In the genomic region with DNA sequence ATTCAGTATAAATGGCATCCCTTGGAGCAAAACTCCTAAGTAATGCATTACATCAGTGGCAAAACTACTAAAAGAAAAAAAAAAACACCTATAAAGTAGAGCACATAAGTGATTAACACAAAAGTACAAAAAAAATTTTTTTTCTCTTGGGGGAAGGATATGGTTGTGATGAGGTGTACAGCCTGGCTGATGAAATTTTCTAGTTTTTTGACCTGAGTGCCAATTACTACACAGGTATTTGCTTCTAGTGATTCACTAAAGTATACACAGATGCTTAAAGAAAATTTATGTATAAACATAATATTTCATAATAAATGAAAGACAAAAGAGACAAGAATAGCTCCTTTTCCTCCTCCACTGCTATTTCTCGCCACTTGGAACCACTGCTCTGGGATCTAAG, we compare ENCODE assay signal across 17 cellular contexts.
DNase-seq lines count a peak whose midpoint lies in the region; ATAC-seq and TF ChIP-seq lines count a peak whose summit lies in the region.
"Had no signal": no experiment of that assay in that cellular context is flagged by ENCODE, and none has a peak within 500 bp of the region (broad histone marks: within the 10 kb centered on the region; RNA-seq: fewer than 3 reads in every experiment).

No MANE protein-coding gene starts in this region.

- 86 to 88% methylated on average over 1 of the region's 1 CpG for WGBS in body of pancreas, 2 donors

- no peaks in the 10 kb centered on the region for H3K27me3 Mint-ChIP-seq in stimulated activated naive CD8-positive, alpha-beta T cell treated with anti-CD3 and anti-CD28 coated beads, Interleukin-15, Interleukin-2, amounts not matched to agents 100 ng/mL and 50 ng/mL, for 24 hours
- no peaks in the 10 kb centered on the region for H3K27me3 Mint-ChIP-seq in stimulated activated naive CD8-positive, alpha-beta T cell treated with anti-CD3 and anti-CD28 coated beads, Interleukin-15, amount 100 ng/mL, for 72 hours
- H3K27me3 Mint-ChIP-seq in activated CD8-positive, alpha-beta T cell treated with anti-CD3 and anti-CD28 coated beads for 36 hours, result no peaks in the 10 kb centered on the region
- no peaks in the 10 kb centered on the region for H3K27me3 Mint-ChIP-seq in naive B cell

- no peaks in the 10 kb centered on the region for H3K9me3 ChIP-seq in body of pancreas
- H3K9me3 ChIP-seq in colonic mucosa, result no peaks in the 10 kb centered on the region
- H3K9me3 ChIP-seq: MG63 had no signal

- DNase-seq in stimulated activated naive CD8-positive, alpha-beta T cell treated with anti-CD3 and anti-CD28 coated beads, Interleukin-15, amount 100 ng/mL, for 72 hours, result no peak
- no peak for DNase-seq in activated CD8-positive, alpha-beta T cell treated with anti-CD3 and anti-CD28 coated beads for 36 hours
- DNase-seq in naive B cell (no peak), body of pancreas (no peak), middle frontal gyrus (ENCODE audit: extremely low spot score, low spot score) (no peak), colonic mucosa (no peak)
- DNase-seq: COR-L47; EL; MG63; NCI-H1092 treated with DMSO at 0.1 percent for 48 hours; NCI-H2081 treated with DMSO at 0.1 percent for 48 hours; NCI-H526 treated with DMSO at 0.1 percent for 48 hours; NK-92 treated with Interleukin-12 subunit alpha and Interleukin-12 subunit beta, amount 100 ng/mL, for 24 hours; RPMI8226 had no signal

- POLR2A ChIA-PET in activated CD8-positive, alpha-beta T cell treated with anti-CD3 and anti-CD28 coated beads for 36 hours (lab: Charles Lee), result no interaction called here

- peaks cover 22% of the 10 kb centered on the region for H3K36me3 Mint-ChIP-seq in stimulated activated naive CD8-positive, alpha-beta T cell treated with anti-CD3 and anti-CD28 coated beads, Interleukin-15, Interleukin-2, amounts not matched to agents 100 ng/mL and 50 ng/mL, for 24 hours (ENCODE audit: low read depth)
- peaks cover 6% of the 10 kb centered on the region for H3K36me3 Mint-ChIP-seq in activated CD8-positive, alpha-beta T cell treated with anti-CD3 and anti-CD28 coated beads for 36 hours (ENCODE audit: low read depth)
- H3K36me3 Mint-ChIP-seq in naive B cell, result peaks cover 0 to 12% of the 10 kb centered on the region in 2 donors

- peaks cover 20% of the 10 kb centered on the region for H3K4me1 Mint-ChIP-seq in stimulated activated naive CD8-positive, alpha-beta T cell treated with anti-CD3 and anti-CD28 coated beads, Interleukin-15, Interleukin-2, amounts not matched to agents 100 ng/mL and 50 ng/mL, for 24 hours (ENCODE audit: low read depth)
- H3K4me1 Mint-ChIP-seq in stimulated activated naive CD8-positive, alpha-beta T cell treated with anti-CD3 and anti-CD28 coated beads, Interleukin-15, amount 100 ng/mL, for 72 hours, result peaks cover 14% of the 10 kb centered on the region
- H3K4me1 Mint-ChIP-seq in activated CD8-positive, alpha-beta T cell treated with anti-CD3 and anti-CD28 coated beads for 36 hours (ENCODE audit: low read depth), result peaks cover 20% of the 10 kb centered on the region
- H3K4me1 Mint-ChIP-seq in naive B cell, result peaks cover 21 to 47% (median 40%) of the 10 kb centered on the region in 3 donors

- H3K27ac ChIP-seq in body of pancreas (no peak overlapping the region), colonic mucosa (no peak overlapping the region)
- H3K27ac ChIP-seq: C4-2B had no signal

- H3K27me3 ChIP-seq in body of pancreas, result no peaks in the 10 kb centered on the region
- no peaks in the 10 kb centered on the region for H3K27me3 ChIP-seq in colonic mucosa
- H3K27me3 ChIP-seq: MG63 had no signal

- CTCF ChIA-PET in activated CD8-positive, alpha-beta T cell treated with anti-CD3 and anti-CD28 coated beads for 36 hours (lab: Charles Lee), result interaction anchor here (1.0 to 1.5 kb wide), 5 partner anchors 16 to 196 kb away, joined by 3 to 4 read pairs (median 3); no protein-coding TSS in a partner anchor

- intact Hi-C loops in activated CD8-positive, alpha-beta T cell treated with anti-CD3 and anti-CD28 coated beads for 36 hours (cut with micrococcal nuclease), result no loop called here
- intact Hi-C loops in body of pancreas (cut with DNase I), result no loop called here
- intact Hi-C loops in colonic mucosa (cut with DNase I), result no loop called here

- no peak overlapping the region for H3K9ac ChIP-seq in colonic mucosa (ENCODE audit: low read depth in 2 of 2, low read length in 2 of 2)

- H3K4me3 ChIP-seq in body of pancreas (no peak overlapping the region), colonic mucosa (no peak overlapping the region)
- H3K4me3 ChIP-seq: MG63 had no signal

- TF ChIP-seq CTCF in activated CD8-positive, alpha-beta T cell treated with anti-CD3 and anti-CD28 coated beads for 36 hours (IDR thresholded peaks at IDR 0.05), result no peak
- TF ChIP-seq CTCF in body of pancreas (IDR thresholded peaks at IDR 0.05) (no peak), colonic mucosa (IDR thresholded peaks at IDR 0.05) (no peak)

- H3K9me3 Mint-ChIP-seq in stimulated activated naive CD8-positive, alpha-beta T cell treated with anti-CD3 and anti-CD28 coated beads, Interleukin-15, Interleukin-2, amounts not matched to agents 100 ng/mL and 50 ng/mL, for 24 hours, result no peaks in the 10 kb centered on the region
- no peaks in the 10 kb centered on the region for H3K9me3 Mint-ChIP-seq in stimulated activated naive CD8-positive, alpha-beta T cell treated with anti-CD3 and anti-CD28 coated beads, Interleukin-15, amount 100 ng/mL, for 72 hours
- H3K9me3 Mint-ChIP-seq in activated CD8-positive, alpha-beta T cell treated with anti-CD3 and anti-CD28 coated beads for 36 hours, result no peaks in the 10 kb centered on the region
- no peaks in the 10 kb centered on the region for H3K9me3 Mint-ChIP-seq in naive B cell

- peak overlapping the region; percentile 18 for H3K27ac Mint-ChIP-seq in stimulated activated naive CD8-positive, alpha-beta T cell treated with anti-CD3 and anti-CD28 coated beads, Interleukin-15, Interleukin-2, amounts not matched to agents 100 ng/mL and 50 ng/mL, for 24 hours
- no peak overlapping the region for H3K27ac Mint-ChIP-seq in stimulated activated naive CD8-positive, alpha-beta T cell treated with anti-CD3 and anti-CD28 coated beads, Interleukin-15, amount 100 ng/mL, for 72 hours
- H3K27ac Mint-ChIP-seq in activated CD8-positive, alpha-beta T cell treated with anti-CD3 and anti-CD28 coated beads for 36 hours, result peak overlapping the region; percentile 57
- peak overlapping the region in 5 of 6 donors; percentile 6 to 79 (median 69) for H3K27ac Mint-ChIP-seq in naive B cell

- no peak for TF ChIP-seq POLR2A in body of pancreas (IDR thresholded peaks at IDR 0.05)

- H3K4me1 ChIP-seq in body of pancreas, result no peaks in the 10 kb centered on the region
- H3K4me1 ChIP-seq in colonic mucosa, result no peaks in the 10 kb centered on the region

- no peak for ATAC-seq in stimulated activated naive CD8-positive, alpha-beta T cell treated with anti-CD3 and anti-CD28 coated beads, Interleukin-15, amount 100 ng/mL, for 72 hours
- ATAC-seq in activated CD8-positive, alpha-beta T cell treated with anti-CD3 and anti-CD28 coated beads for 36 hours, result no peak
- ATAC-seq in naive B cell (ENCODE audit: low read depth in 2 of 2) (no peak), body of pancreas (no peak), HG02610 (IDR thresholded peaks at IDR 0.05; ENCODE audit: unreplicated experiment) (no peak)

- H3K36me3 ChIP-seq in body of pancreas (replicated peaks in 1 of 2; ENCODE audit: insufficient read depth in 1 of 2, low read depth in 2 of 2), result no peaks in the 10 kb centered on the region
- no peaks in the 10 kb centered on the region for H3K36me3 ChIP-seq in colonic mucosa
- H3K36me3 ChIP-seq: MG63 had no signal

- no peak overlapping the region for H3K4me3 Mint-ChIP-seq in stimulated activated naive CD8-positive, alpha-beta T cell treated with anti-CD3 and anti-CD28 coated beads, Interleukin-15, Interleukin-2, amounts not matched to agents 100 ng/mL and 50 ng/mL, for 24 hours
- no peak overlapping the region for H3K4me3 Mint-ChIP-seq in stimulated activated naive CD8-positive, alpha-beta T cell treated with anti-CD3 and anti-CD28 coated beads, Interleukin-15, amount 100 ng/mL, for 72 hours
- no peak overlapping the region for H3K4me3 Mint-ChIP-seq in activated CD8-positive, alpha-beta T cell treated with anti-CD3 and anti-CD28 coated beads for 36 hours
- no peak overlapping the region for H3K4me3 Mint-ChIP-seq in naive B cell

Comparison
In these comparisons a context has a peak if more than half of its experiments do, and no peak if none do; other contexts are left out.
1. H3K27ac Mint-ChIP-seq: peak in stimulated activated naive CD8-positive, alpha-beta T cell treated with anti-CD3 and anti-CD28 coated beads, Interleukin-15, Interleukin-2, amounts not matched to agents 100 ng/mL and 50 ng/mL, for 24 hours (single experiment), activated CD8-positive, alpha-beta T cell treated with anti-CD3 and anti-CD28 coated beads for 36 hours (single experiment) and naive B cell (5 of 6); none in stimulated activated naive CD8-positive, alpha-beta T cell treated with anti-CD3 and anti-CD28 coated beads, Interleukin-15, amount 100 ng/mL, for 72 hours (0 of 2).